ENCODE assay signal across 30 cellular contexts in the genomic region with DNA sequence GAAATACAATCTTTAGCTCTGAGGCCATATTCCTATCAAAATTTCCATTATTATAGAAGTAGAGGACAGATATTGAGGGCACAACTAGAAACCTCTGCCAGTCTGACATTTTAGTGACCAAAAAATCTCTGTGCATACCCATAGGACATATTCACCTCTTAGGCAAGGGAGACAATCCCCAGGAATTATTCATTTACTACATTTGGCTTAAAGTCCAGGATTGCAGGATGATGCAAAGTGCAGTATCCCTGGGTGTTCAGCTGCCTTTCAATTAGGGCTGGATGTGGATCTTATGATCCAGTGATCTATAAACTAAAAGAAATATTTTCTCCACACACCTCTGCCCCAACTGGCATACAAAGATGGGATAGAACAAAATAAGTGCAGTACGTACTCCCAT. TPM values are rescaled to one million over a fixed set of nuclear protein-coding genes. Genes with fewer than 3 reads are reported as not detected.
"Had no signal": no experiment of that assay in that cellular context is flagged by ENCODE, and none has a peak within 500 bp of the region (broad histone marks: within the 10 kb centered on the region; RNA-seq: fewer than 3 reads in every experiment).

No MANE protein-coding gene starts in this region.

- DNase-seq: activated B cell treated with CpG ODN at 0.5 μM for 24 hours; activated CD4-positive, alpha-beta memory T cell treated with anti-CD3 and anti-CD28 coated beads, Interleukin-2, amount 10 ng/mL, durations not matched to agents 7 days and 5 days; activated CD4-positive, alpha-beta T cell treated with anti-CD3 and anti-CD28 coated beads for 48 hours; activated CD4-positive, CD25-positive, alpha-beta regulatory T cell treated with anti-CD3 and anti-CD28 coated beads, Interleukin-2, amount 50 U/mL, for 72 hours; activated CD8-positive, alpha-beta memory T cell treated with anti-CD3 and anti-CD28 coated beads for 24 hours; activated CD8-positive, alpha-beta memory T cell treated with anti-CD3 and anti-CD28 coated beads, Interleukin-2, amount 10 ng/mL, durations not matched to agents 7 days and 5 days; activated CD8-positive, alpha-beta memory T cell treated with anti-CD3 and anti-CD28 coated beads, Interleukin-2, amount 50 U/mL, for 48 hours; activated effector memory CD4-positive, alpha-beta T cell treated with Interleukin-2 at 50 U/mL for 16 hours; activated T-cell treated with anti-CD3 and anti-CD28 coated beads, Interleukin-2, amount 50 U/mL, for 48 hours; adrenal gland; body of pancreas; NCI-H1092 treated with DMSO at 0.1 percent for 48 hours; NCI-H1417; NCI-H146; NCI-H187; NCI-H2029 treated with DMSO at 0.1 percent for 48 hours; NCI-H2107; NCI-H2171; NCI-H510A; NCI-H526; NCI-H748 treated with DMSO at 0.1 percent for 48 hours; OCI-M1; Right ventricle myocardium superior; SW 1271; T-helper 1 cell; T-helper 9 cell had no signal

- H3K4me3 ChIP-seq: adrenal gland, body of pancreas, breast epithelium had no signal

- H3K27me3 Mint-ChIP-seq: activated B cell treated with CpG ODN at 0.5 μM for 24 hours had no signal

- H3K27me3 ChIP-seq: adrenal gland, body of pancreas, breast epithelium had no signal

- H3K36me3 ChIP-seq: adrenal gland, breast epithelium had no signal

- H3K4me3 Mint-ChIP-seq: activated B cell treated with CpG ODN at 0.5 μM for 24 hours; activated CD4-positive, alpha-beta memory T cell treated with anti-CD3 and anti-CD28 coated beads, Interleukin-2, amount 10 ng/mL, durations not matched to agents 7 days and 5 days; activated CD8-positive, alpha-beta memory T cell treated with anti-CD3 and anti-CD28 coated beads, Interleukin-2, amount 10 ng/mL, durations not matched to agents 7 days and 5 days had no signal

- H3K4me1 Mint-ChIP-seq: activated B cell treated with CpG ODN at 0.5 μM for 24 hours; activated CD4-positive, alpha-beta memory T cell treated with anti-CD3 and anti-CD28 coated beads, Interleukin-2, amount 10 ng/mL, durations not matched to agents 7 days and 5 days had no signal

- ATAC-seq: activated CD8-positive, alpha-beta memory T cell treated with anti-CD3 and anti-CD28 coated beads, Interleukin-2, amount 10 ng/mL, durations not matched to agents 7 days and 5 days; body of pancreas had no signal

- H3K9me3 Mint-ChIP-seq: activated B cell treated with CpG ODN at 0.5 μM for 24 hours; activated CD4-positive, alpha-beta memory T cell treated with anti-CD3 and anti-CD28 coated beads, Interleukin-2, amount 10 ng/mL, durations not matched to agents 7 days and 5 days; activated naive CD4-positive, alpha-beta T cell treated with anti-CD3 and anti-CD28 coated beads, Interleukin-2, amount 50 U/mL, for 72 hours had no signal

- H3K36me3 Mint-ChIP-seq: activated CD8-positive, alpha-beta memory T cell treated with anti-CD3 and anti-CD28 coated beads, Interleukin-2, amount 10 ng/mL, durations not matched to agents 7 days and 5 days; activated naive CD4-positive, alpha-beta T cell treated with anti-CD3 and anti-CD28 coated beads, Interleukin-2, amount 50 U/mL, for 72 hours had no signal

- H3K4me1 ChIP-seq: adrenal gland, body of pancreas, breast epithelium had no signal

- FAIRE-seq: astrocyte had no signal

- H3K9me3 ChIP-seq: adrenal gland, body of pancreas, breast epithelium had no signal

- H3K27ac ChIP-seq: adrenal gland, body of pancreas, breast epithelium, VCaP had no signal

- H3K27ac Mint-ChIP-seq: activated B cell treated with CpG ODN at 0.5 μM for 24 hours; activated CD4-positive, alpha-beta memory T cell treated with anti-CD3 and anti-CD28 coated beads, Interleukin-2, amount 10 ng/mL, durations not matched to agents 7 days and 5 days; activated CD8-positive, alpha-beta memory T cell treated with anti-CD3 and anti-CD28 coated beads, Interleukin-2, amount 10 ng/mL, durations not matched to agents 7 days and 5 days; activated naive CD4-positive, alpha-beta T cell treated with anti-CD3 and anti-CD28 coated beads, Interleukin-2, amount 50 U/mL, for 72 hours had no signal

RNA-seq across cellular contexts. Expression of a gene that starts 50.9 kb away (rescaled TPM):
- total RNA-seq: activated B cell treated with CpG ODN at 0.5 μM for 24 hours had no signal
